Comparison of ENCODE assay signal across 21 cellular contexts in genomic region chr2:19033240-19033639, GRCh38.
DNase-seq lines count a peak whose midpoint lies in the region; ATAC-seq and TF ChIP-seq lines count a peak whose summit lies in the region.
"Had no signal": no experiment of that assay in that cellular context is flagged by ENCODE, and none has a peak within 500 bp of the region (broad histone marks: within the 10 kb centered on the region; RNA-seq: fewer than 3 reads in every experiment).

No MANE protein-coding gene starts in this region.

- peak overlapping the region; percentile 20; the same call in 1 of the 2 replicates for H4K5ac ChIP-seq in IMR-90 (ENCODE audit: low read depth, low read length)

- peak overlapping the region; percentile 54; the same call in 1 of the 2 replicates for H2AK5ac ChIP-seq in IMR-90 (ENCODE audit: low read depth, low read length)

- H3K4ac ChIP-seq in IMR-90 (ENCODE audit: low read depth, low read length): peak overlapping the region; percentile 14; the same call in 1 of the 2 replicates

- dilution Hi-C loops in IMR-90 (cut with HindIII; ENCODE audit: low sequenced_read_pairs, unreplicated experiment): no loop called here

- H3K36me3 ChIP-seq in IMR-90 (ENCODE audit: control insufficient read depth, insufficient read depth, low read length) (no peaks in the 10 kb centered on the region), lower lobe of right lung (no peaks in the 10 kb centered on the region), thoracic aorta (no peaks in the 10 kb centered on the region), mucosa of descending colon (ENCODE audit: low read depth) (no peaks in the 10 kb centered on the region)

- no peak for TF ChIP-seq CTCF in IMR-90 (conservative IDR thresholded peaks at IDR 0.05; ENCODE audit: low read depth, low read length)
- TF ChIP-seq CTCF in lower lobe of right lung (IDR thresholded peaks at IDR 0.05): no peak
- no peak for TF ChIP-seq CTCF in thoracic aorta (IDR thresholded peaks at IDR 0.05)
- no peak for TF ChIP-seq CTCF in mucosa of descending colon (IDR thresholded peaks at IDR 0.05)

- no peak overlapping the region for H3K23ac ChIP-seq in IMR-90 (ENCODE audit: low read depth, low read length)

- no peak overlapping the region for H2BK20ac ChIP-seq in IMR-90 (ENCODE audit: low read depth, low read length)

- POLR2A ChIA-PET in IMR-90 (lab: Charles Lee; ENCODE audit: unreplicated experiment): no interaction called here

- H3K4me2 ChIP-seq in IMR-90 (ENCODE audit: low read depth, low read length): no peak overlapping the region

- H3K27me3 ChIP-seq in IMR-90 (ENCODE audit: control insufficient read depth, insufficient read depth, low read length) (no peaks in the 10 kb centered on the region), lower lobe of right lung (ENCODE audit: low read depth) (no peaks in the 10 kb centered on the region), thoracic aorta (replicated peaks; ENCODE audit: insufficient read depth) (no peaks in the 10 kb centered on the region)

- ATAC-seq in IMR-90 (ENCODE audit: low read depth): no peak
- peak; percentile 37 to 41 for ATAC-seq in lower lobe of right lung
- ATAC-seq in thoracic aorta (ENCODE audit: insufficient number of reproducible peaks, low FRiP score, low read depth): peak; percentile 41
- no peak for ATAC-seq in mucosa of descending colon
- ATAC-seq: GM12878, Panc1, SK-N-SH treated with all-trans-retinoic acid at 6 μM for 48 hours had no signal

- H4K91ac ChIP-seq in IMR-90 (ENCODE audit: insufficient read depth, low read depth, low read length): no peak overlapping the region

- TF ChIP-seq RAD21 in IMR-90 (IDR thresholded peaks at IDR 0.05; ENCODE audit: low read length): no peak

- 0 out of 2 replicates have a peak overlapping the region, but pooled peaks have one; percentile 31 for H2BK120ac ChIP-seq in IMR-90 (ENCODE audit: low read depth, low read length)

- CTCF ChIA-PET in IMR-90 (lab: Yijun Ruan, JAX): no interaction called here

- H3K9me1 ChIP-seq in IMR-90 (ENCODE audit: insufficient read depth, low read length): peaks cover 3% of the 10 kb centered on the region; the same call in 1 of the 2 replicates

- peak; percentile 26 for DNase-seq in IMR-90
- peak; percentile 7 for DNase-seq in fibroblast of gingiva (ENCODE audit: low read depth)
- DNase-seq in lower lobe of right lung: no peak
- DNase-seq in thoracic aorta (ENCODE audit: low spot score): no peak
- DNase-seq in COLO829 (ENCODE audit: low spot score): no peak
- DNase-seq in mucosa of descending colon: no peak
- no peak for DNase-seq in OCI-M2 (lab: John Stamatoyannopoulos, UW; ENCODE audit: unreplicated experiment)
- DNase-seq: ACHN, Calu3, DMS79 treated with DMSO at 0.1 percent for 48 hours, GDM1, GOT3, KG1, NCI-H1048, NCI-H1436 treated with DMSO at 0.1 percent for 48 hours, NCI-H2029 treated with DMSO at 0.1 percent for 48 hours, NCI-H82, SHP77 had no signal

- no peaks in the 10 kb centered on the region for H3K79me1 ChIP-seq in IMR-90 (ENCODE audit: low read depth in 1 of 2, low read length in 2 of 2)

- in situ Hi-C loops in IMR-90 (cut with MboI; ENCODE audit: low sequenced_read_pairs): no loop called here

- peak overlapping the region; percentile 5 for H2AFZ ChIP-seq in IMR-90 (replicated peaks; ENCODE audit: low read length, poor library complexity)

- intact Hi-C loops in IMR-90 (cut with micrococcal nuclease): no loop called here
- intact Hi-C loops in lower lobe of right lung (cut with DNase I): no loop called here
- intact Hi-C loops in mucosa of descending colon (cut with DNase I, micrococcal nuclease): no loop called here

- no peak overlapping the region for H3K4me3 ChIP-seq in IMR-90 (ENCODE audit: insufficient read depth, low read depth, low read length)
- H3K4me3 ChIP-seq in lower lobe of right lung: no peak overlapping the region
- no peak overlapping the region for H3K4me3 ChIP-seq in thoracic aorta
- H3K4me3 ChIP-seq in mucosa of descending colon: no peak overlapping the region
- H3K4me3 ChIP-seq: GM12878 had no signal

- H3K4me1 ChIP-seq in IMR-90 (ENCODE audit: control insufficient read depth, insufficient read depth, low read length) (peaks cover 11% of the 10 kb centered on the region), lower lobe of right lung (peaks cover 6% of the 10 kb centered on the region), thoracic aorta (ENCODE audit: control insufficient read depth in 1 of 2, low read depth in 2 of 2) (peaks cover 0 to 10% of the 10 kb centered on the region in 2 donors), mucosa of descending colon (ENCODE audit: low read depth) (no peaks in the 10 kb centered on the region)

- H4K20me1 ChIP-seq in IMR-90 (ENCODE audit: insufficient read depth, low read length): no peaks in the 10 kb centered on the region

- BruUV-seq in IMR-90 (replicated peaks; lab: Mats Ljungman, UMichigan): no TSS peak

- no peak overlapping the region for H3K56ac ChIP-seq in IMR-90 (ENCODE audit: extremely low read depth, insufficient read depth, low read length)

- H3K14ac ChIP-seq in IMR-90 (replicated peaks; ENCODE audit: low read depth, low read length): no peak overlapping the region; the same call in 1 of the 2 replicates

- no peak overlapping the region for H3K9ac ChIP-seq in IMR-90 (ENCODE audit: low read depth, low read length)

- no peaks in the 10 kb centered on the region for H3K9me3 ChIP-seq in IMR-90 (ENCODE audit: control insufficient read depth, insufficient read depth, low read length)
- no peaks in the 10 kb centered on the region for H3K9me3 ChIP-seq in lower lobe of right lung
- no peaks in the 10 kb centered on the region for H3K9me3 ChIP-seq in thoracic aorta
- H3K9me3 ChIP-seq in mucosa of descending colon: no peaks in the 10 kb centered on the region

- no peak overlapping the region for H3K18ac ChIP-seq in IMR-90 (ENCODE audit: low read depth, low read length)

- WGBS in IMR-90 (ENCODE audit: extremely low coverage in 2 of 2, insufficient read length in 1 of 2), 2 experiments: 86% methylated on average over 1 of the region's 3 CpGs; no CpG with 5 or more reads in 1 of the 2 experiments

- no peak overlapping the region for H2BK5ac ChIP-seq in IMR-90 (ENCODE audit: low read depth, low read length, poor library complexity, severe bottlenecking)

- no peak for TF ChIP-seq POLR2A in IMR-90 (IDR thresholded peaks at IDR 0.05; ENCODE audit: low read depth, low read length)

- H3K27ac ChIP-seq in IMR-90 (ENCODE audit: insufficient read depth, low read length) (no peak overlapping the region), lower lobe of right lung (no peak overlapping the region), thoracic aorta (peak overlapping the region in 1 of 2 donors; percentile 7)

- no peak overlapping the region for H2AK9ac ChIP-seq in IMR-90 (replicated peaks; ENCODE audit: low read depth, low read length, poor library complexity)

- no peak overlapping the region for H4K8ac ChIP-seq in IMR-90 (ENCODE audit: low read depth in 2 of 2, low read length in 2 of 2)

- 0 out of 3 replicates have a peak overlapping the region, but pooled peaks have one; percentile 24 for H2BK15ac ChIP-seq in IMR-90 (ENCODE audit: low read depth, low read length)

TF ChIP-seq in IMR-90, 13 proteins besides CTCF, POLR2A, EP300 and RAD21:
- TF ChIP-seq RCOR1 (IDR thresholded peaks at IDR 0.05; ENCODE audit: insufficient replicate concordance, low read length) (no peak), FOS (IDR thresholded peaks at IDR 0.05; ENCODE audit: low read depth, low read length) (no peak), CEBPB (IDR thresholded peaks at IDR 0.05; ENCODE audit: low read depth, low read length) (0 out of 2 replicates have a peak, but pooled peaks have one; percentile 6), BHLHE40 (IDR thresholded peaks at IDR 0.05; ENCODE audit: low read depth, low read length) (no peak), MAFK (IDR thresholded peaks at IDR 0.05; ENCODE audit: low read depth, low read length) (no peak)

Comparison
In these comparisons a context has a peak if more than half of its experiments do, and no peak if none do; other contexts are left out.
1. ATAC-seq: peak in lower lobe of right lung (2 of 2) and thoracic aorta (single experiment); none in IMR-90 (single experiment) and mucosa of descending colon (single experiment).
2. DNase-seq: peak in IMR-90 (single experiment) and fibroblast of gingiva (single experiment); none in lower lobe of right lung (single experiment), thoracic aorta (single experiment), COLO829 (single experiment), mucosa of descending colon (0 of 3) and OCI-M2 (single experiment).